Comparison of ENCODE assay signal across 8 cellular contexts in genomic region chr1:229558460-229559335, GRCh38. TPM values are rescaled to one million over a fixed set of nuclear protein-coding genes. Genes with fewer than 3 reads are reported as not detected.
DNase-seq lines count a peak whose midpoint lies in the region; ATAC-seq and TF ChIP-seq lines count a peak whose summit lies in the region.

TSS of gene ABCB10 (minus strand) at chr1:229558707. CDS start at chr1:229558652, 55 bp downstream.

- TF ChIP-seq CTCF in lower leg skin (IDR thresholded peaks at IDR 0.05) = peak in 1 of 3 donors; percentile 30

- POLR2A ChIA-PET in CD4-positive, alpha-beta memory T cell (lab: Charles Lee; ENCODE audit: partially characterized antibody) = interaction anchor here (0.6 to 3.2 kb wide), 16 partner anchors 11 to 1824 kb away, joined by 3 to 104 read pairs (median 4); partner anchors contain the start of genes CCSAP, GALNT2, JMJD4 and NUP133
- POLR2A ChIA-PET in activated CD4-positive, alpha-beta memory T cell treated with anti-CD3 and anti-CD28 coated beads for 36 hours (lab: Charles Lee) = interaction anchor here (0.6 to 3.6 kb wide), 8 partner anchors 22 to 551 kb away, joined by 3 to 17 read pairs (median 4); partner anchors contain the start of genes NUP133, TAF5L and URB2

- H3K9ac ChIP-seq in duodenal mucosa (ENCODE audit: low read depth in 1 of 2, low read length in 2 of 2) = peak within 1 kb of the TSS; percentile 60 to 78

- no peaks in the 10 kb centered on the region for H3K9me3 Mint-ChIP-seq in CD4-positive, alpha-beta memory T cell
- no peaks in the 10 kb centered on the region for H3K9me3 Mint-ChIP-seq in activated CD4-positive, alpha-beta memory T cell treated with anti-CD3 and anti-CD28 coated beads for 36 hours

- H3K36me3 ChIP-seq in CD4-positive, alpha-beta memory T cell (ENCODE audit: insufficient read depth, low read length) = no peaks in the 10 kb centered on the region
- no peaks in the 10 kb centered on the region for H3K36me3 ChIP-seq in duodenal mucosa (ENCODE audit: control insufficient read depth in 1 of 2, insufficient read depth in 2 of 2, low read length in 2 of 2)

- peak within 1 kb of the TSS; percentile 89 to 98 (median 93) for H3K27ac Mint-ChIP-seq in CD4-positive, alpha-beta memory T cell
- H3K27ac Mint-ChIP-seq in activated CD4-positive, alpha-beta memory T cell treated with anti-CD3 and anti-CD28 coated beads for 36 hours = peak within 1 kb of the TSS; percentile 87

- H3K36me3 Mint-ChIP-seq in CD4-positive, alpha-beta memory T cell = peaks cover 0 to 9% of the 10 kb centered on the region in 2 donors
- peaks cover 2% of the 10 kb centered on the region for H3K36me3 Mint-ChIP-seq in activated CD4-positive, alpha-beta memory T cell treated with anti-CD3 and anti-CD28 coated beads for 36 hours

- H3K27me3 Mint-ChIP-seq in CD4-positive, alpha-beta memory T cell = no peaks in the 10 kb centered on the region
- no peaks in the 10 kb centered on the region for H3K27me3 Mint-ChIP-seq in activated CD4-positive, alpha-beta memory T cell treated with anti-CD3 and anti-CD28 coated beads for 36 hours

- H3K4me3 Mint-ChIP-seq in CD4-positive, alpha-beta memory T cell = peak within 1 kb of the TSS; percentile 92 to 98 (median 96)
- peak within 1 kb of the TSS; percentile 91 for H3K4me3 Mint-ChIP-seq in activated CD4-positive, alpha-beta memory T cell treated with anti-CD3 and anti-CD28 coated beads for 36 hours

- CTCF ChIA-PET in CD4-positive, alpha-beta memory T cell (lab: Charles Lee; ENCODE audit: partially characterized antibody) = interaction anchor here (0.9 to 5.6 kb wide), 11 partner anchors 10 to 303 kb away, joined by 3 to 37 read pairs (median 4); partner anchors contain the start of genes TAF5L and URB2
- CTCF ChIA-PET in activated CD4-positive, alpha-beta memory T cell treated with anti-CD3 and anti-CD28 coated beads for 36 hours (lab: Charles Lee) = interaction anchor here (0.6 to 1.5 kb wide), 12 partner anchors 28 to 770 kb away, joined by 3 to 16 read pairs (median 4); partner anchors contain the start of genes CCSAP, NUP133, TAF5L and URB2

- 0% methylated on average over 7 to 51 of the region's 109 CpGs for WGBS in lower leg skin, 2 donors

- DNase-seq in CD4-positive, alpha-beta memory T cell = peak; percentile 79 to 90 (median 82)
- peak; percentile 98 for DNase-seq in NCI-H774 (lab: John Stamatoyannopoulos, UW)
- peak; percentile 95 for DNase-seq in activated CD4-positive, alpha-beta memory T cell treated with anti-CD3 and anti-CD28 coated beads for 36 hours
- peak; percentile 92 to 99 for DNase-seq in lower leg skin (ENCODE audit: low spot score in 2 of 2)
- peak; percentile 84 to 88 for DNase-seq in stimulated activated CD4-positive, alpha-beta T cell treated with anti-CD3 and anti-CD28 coated beads, Interleukin-4, amount 100 ng/mL, for 48 hours (ENCODE audit: low read depth in 2 of 2)

- H3K27me3 ChIP-seq in CD4-positive, alpha-beta memory T cell (ENCODE audit: insufficient read depth, low read length) = no peaks in the 10 kb centered on the region
- no peaks in the 10 kb centered on the region for H3K27me3 ChIP-seq in duodenal mucosa (ENCODE audit: control insufficient read depth in 1 of 2, insufficient read depth in 2 of 2, low read length in 2 of 2)

- peak within 1 kb of the TSS; percentile 46 for H3K27ac ChIP-seq in CD4-positive, alpha-beta memory T cell (ENCODE audit: low read depth, low read length)
- H3K27ac ChIP-seq in duodenal mucosa (ENCODE audit: low read depth, low read length) = peak within 1 kb of the TSS; percentile 90

- H3K4me3 ChIP-seq in CD4-positive, alpha-beta memory T cell (ENCODE audit: low read length in 2 of 2) = peak within 1 kb of the TSS; percentile 24 to 76
- H3K4me3 ChIP-seq in duodenal mucosa (ENCODE audit: low read depth in 1 of 2, low read length in 2 of 2) (peak within 1 kb of the TSS; percentile 86 to 91), lower leg skin (ENCODE audit: low read depth, poor library complexity, severe bottlenecking) (peak within 1 kb of the TSS; percentile 94)

- H3K4me1 Mint-ChIP-seq in CD4-positive, alpha-beta memory T cell = peaks cover 28 to 50% (median 40%) of the 10 kb centered on the region in 4 donors
- H3K4me1 Mint-ChIP-seq in activated CD4-positive, alpha-beta memory T cell treated with anti-CD3 and anti-CD28 coated beads for 36 hours (ENCODE audit: low read depth) = peaks cover 37% of the 10 kb centered on the region

- H3K9me3 ChIP-seq in CD4-positive, alpha-beta memory T cell (ENCODE audit: control insufficient read depth in 1 of 2, low read length in 2 of 2) = no peaks in the 10 kb centered on the region
- H3K9me3 ChIP-seq in duodenal mucosa (ENCODE audit: control insufficient read depth in 1 of 2, low read length in 2 of 2) = no peaks in the 10 kb centered on the region

- H3K4me1 ChIP-seq in CD4-positive, alpha-beta memory T cell (ENCODE audit: insufficient read depth, low read length) = peaks cover 37% of the 10 kb centered on the region
- H3K4me1 ChIP-seq in duodenal mucosa (ENCODE audit: control insufficient read depth in 1 of 2, insufficient read depth in 2 of 2, low read length in 2 of 2) = peaks cover 18 to 28% of the 10 kb centered on the region in 2 donors

- ATAC-seq in GM19397 (IDR thresholded peaks at IDR 0.05; ENCODE audit: unreplicated experiment) (peak; percentile 71), HG03571 (IDR thresholded peaks at IDR 0.05; ENCODE audit: unreplicated experiment) (peak; percentile 82)

- no peak for TF ChIP-seq POLR2A in lower leg skin (IDR thresholded peaks at IDR 0.05)

- intact Hi-C loops in CD4-positive, alpha-beta memory T cell (cut with micrococcal nuclease) = loop anchor here (1.0 to 2.0 kb wide), 2 partner anchors 68 to 216 kb away; partner anchors contain the start of genes CCSAP, TAF5L and URB2
- intact Hi-C loops in activated CD4-positive, alpha-beta memory T cell treated with anti-CD3 and anti-CD28 coated beads for 36 hours (cut with micrococcal nuclease) = loop anchor here (1.0 to 5.0 kb wide), 7 partner anchors 50 to 748 kb away; partner anchors contain the start of genes CCSAP, NUP133, RAB4A and TAF5L
- intact Hi-C loops in lower leg skin (cut with DNase I; ENCODE audit: low total_unique reads) = no loop called here

RNA-seq across cellular contexts. Expression of gene ABCB10, which starts in this region (rescaled TPM):
- total RNA-seq in CD4-positive, alpha-beta memory T cell = 10 to 100 TPM; 19.7 to 20.2 TPM
- 10 to 100 TPM; 10.0 to 11.8 TPM for polyA plus RNA-seq in CD4-positive, alpha-beta memory T cell
- 10 to 100 TPM; 30.8 to 31.0 TPM for total RNA-seq in activated CD4-positive, alpha-beta memory T cell treated with anti-CD3 and anti-CD28 coated beads for 36 hours
- total RNA-seq in lower leg skin = 10 to 100 TPM; 11.4 to 13.2 (median 12.2) TPM

Comparison
In these comparisons a context has a peak if more than half of its experiments do, and no peak if none do; other contexts are left out.
1. Peak in every context shown above with its lines: DNase-seq, ATAC-seq, H3K4me3 ChIP-seq and H3K27ac ChIP-seq.